In genomic region chr12:93060666-93061413, GRCh38 we compare ENCODE assay signal across 8 cellular contexts.
DNase-seq lines count a peak whose midpoint lies in the region; ATAC-seq lines count a peak whose summit lies in the region.

No MANE protein-coding gene starts in this region.

- no peaks in the 10 kb centered on the region for H3K27me3 ChIP-seq in BLaER1
- no peaks in the 10 kb centered on the region for H3K27me3 ChIP-seq in HUES48 (ENCODE audit: control insufficient read depth, insufficient read depth, low read length)
- no peaks in the 10 kb centered on the region for H3K27me3 ChIP-seq in CD8-positive, alpha-beta memory T cell (ENCODE audit: insufficient read depth, low read length, poor library complexity, severe bottlenecking)

- POLR2A ChIA-PET in CD8-positive, alpha-beta memory T cell (lab: Charles Lee), result no interaction called here

- peak; percentile 32 for ATAC-seq in GM21447 (IDR thresholded peaks at IDR 0.05; ENCODE audit: unreplicated experiment)

- DNase-seq in dermis blood vessel endothelial cell, result peak; percentile 51
- DNase-seq in putamen (ENCODE audit: low spot score), result peak; percentile 4
- no peak for DNase-seq in CD8-positive, alpha-beta memory T cell
- DNase-seq in 8988T, result no peak
- DNase-seq in NCI-H345 treated with DMSO at 0.1 percent for 48 hours (lab: John Stamatoyannopoulos, UW; ENCODE audit: unreplicated experiment), result no peak

- H3K9me3 Mint-ChIP-seq in CD8-positive, alpha-beta memory T cell, result peaks cover 0 to 2% (median 0%) of the 10 kb centered on the region in 5 donors

- peak overlapping the region; percentile 7; the same call in 1 of the 2 replicates for H3K4me2 ChIP-seq in BLaER1

- H3K27me3 Mint-ChIP-seq in CD8-positive, alpha-beta memory T cell, result peaks cover 9 to 34% of the 10 kb centered on the region in 2 donors

- H3K4me3 ChIP-seq in BLaER1 (no peak overlapping the region), HUES48 (ENCODE audit: low read depth, low read length) (no peak overlapping the region)
- no peak overlapping the region for H3K4me3 ChIP-seq in CD8-positive, alpha-beta memory T cell (ENCODE audit: low read length)

- CTCF ChIA-PET in CD8-positive, alpha-beta memory T cell (lab: Charles Lee), result no interaction called here

- H3K9me3 ChIP-seq in BLaER1, result no peaks in the 10 kb centered on the region
- H3K9me3 ChIP-seq in HUES48 (ENCODE audit: control insufficient read depth, insufficient read depth, low read length), result no peaks in the 10 kb centered on the region
- no peaks in the 10 kb centered on the region for H3K9me3 ChIP-seq in CD8-positive, alpha-beta memory T cell (ENCODE audit: low read length)

- H3K4me1 ChIP-seq in BLaER1, result no peaks in the 10 kb centered on the region
- peaks cover 2% of the 10 kb centered on the region; the same call in 1 of the 2 replicates for H3K4me1 ChIP-seq in HUES48 (ENCODE audit: control insufficient read depth, insufficient read depth, low read length)
- no peaks in the 10 kb centered on the region for H3K4me1 ChIP-seq in CD8-positive, alpha-beta memory T cell (ENCODE audit: insufficient read depth, low read length)

- no peaks in the 10 kb centered on the region for H3K36me3 ChIP-seq in BLaER1
- no peaks in the 10 kb centered on the region for H3K36me3 ChIP-seq in HUES48 (ENCODE audit: control insufficient read depth, insufficient read depth, low read length)
- H3K36me3 ChIP-seq in CD8-positive, alpha-beta memory T cell (ENCODE audit: insufficient read depth, low read length), result no peaks in the 10 kb centered on the region

- no peaks in the 10 kb centered on the region for H3K4me1 Mint-ChIP-seq in CD8-positive, alpha-beta memory T cell

- H3K27ac ChIP-seq in BLaER1 (no peak overlapping the region), HUES48 (ENCODE audit: low read depth, low read length) (peak overlapping the region; percentile 49)
- H3K27ac ChIP-seq in CD8-positive, alpha-beta memory T cell (ENCODE audit: low read depth, low read length), result no peak overlapping the region

- H3K4me3 Mint-ChIP-seq in CD8-positive, alpha-beta memory T cell, result no peak overlapping the region

- H4K20me1 ChIP-seq in BLaER1, result no peaks in the 10 kb centered on the region

- H3K36me3 Mint-ChIP-seq in CD8-positive, alpha-beta memory T cell, result no peaks in the 10 kb centered on the region

- H3K27ac Mint-ChIP-seq in CD8-positive, alpha-beta memory T cell, result no peak overlapping the region

- H3K9ac ChIP-seq in BLaER1 (no peak overlapping the region), HUES48 (ENCODE audit: low read depth, low read length) (no peak overlapping the region)

Comparison
In these comparisons a context has a peak if more than half of its experiments do, and no peak if none do; other contexts are left out.
1. DNase-seq: peak in dermis blood vessel endothelial cell (single experiment) and putamen (single experiment); none in CD8-positive, alpha-beta memory T cell (0 of 5), 8988T (single experiment) and NCI-H345 treated with DMSO at 0.1 percent for 48 hours (single experiment).